Comparison of ENCODE assay signal across 13 cellular contexts in the genomic region with DNA sequence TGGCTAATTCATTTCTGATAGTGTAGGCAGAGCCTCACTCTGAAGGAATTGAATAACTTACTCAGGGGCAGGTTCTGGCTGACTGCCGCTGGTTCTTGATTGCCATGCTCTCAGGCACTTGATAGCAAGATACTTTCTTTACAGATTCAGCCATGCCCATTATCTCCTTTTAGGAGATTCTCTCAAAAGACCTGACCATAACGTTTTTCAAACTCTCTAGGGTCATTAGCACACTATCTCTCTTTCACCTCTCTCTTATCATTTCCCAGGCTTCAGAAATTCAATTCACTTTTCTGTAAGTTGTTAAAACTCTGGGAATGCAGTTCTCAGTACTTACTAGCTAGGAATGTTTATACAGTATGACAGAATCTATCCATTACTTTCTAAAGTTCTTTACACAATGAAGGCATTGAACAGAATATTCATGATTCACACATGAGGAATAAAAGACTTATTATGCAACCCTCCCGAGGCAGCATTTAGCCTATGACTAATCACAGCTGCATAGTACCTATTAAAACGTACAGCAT.
DNase-seq lines count a peak whose midpoint lies in the region; FAIRE-seq and TF ChIP-seq lines count a peak whose summit lies in the region.
"Had no signal": no experiment of that assay in that cellular context is flagged by ENCODE, and none has a peak within 500 bp of the region (broad histone marks: within the 10 kb centered on the region; RNA-seq: fewer than 3 reads in every experiment).

No MANE protein-coding gene starts in this region.

- no peak overlapping the region for H3K18ac ChIP-seq in mesendoderm (ENCODE audit: low read length)

- H3K27me3 ChIP-seq in bronchial epithelial cell (ENCODE audit: control insufficient read depth, insufficient read depth, low read length) (no peaks in the 10 kb centered on the region), mesendoderm (ENCODE audit: insufficient read depth, low read length, poor library complexity) (no peaks in the 10 kb centered on the region), adrenal gland (no peaks in the 10 kb centered on the region)
- H3K27me3 ChIP-seq: BLaER1 had no signal

- H3K9me3 ChIP-seq in adrenal gland (replicated peaks in 1 of 3) = no peaks in the 10 kb centered on the region
- H3K9me3 ChIP-seq: BLaER1 had no signal

- H3K4me3 Mint-ChIP-seq in activated CD4-positive, alpha-beta T cell treated with anti-CD3 and anti-CD28 coated beads, Interleukin-2, amount 10 ng/mL, durations not matched to agents 7 days and 5 days = no peak overlapping the region

- peaks cover 16% of the 10 kb centered on the region for H3K9me3 Mint-ChIP-seq in activated CD4-positive, alpha-beta T cell treated with anti-CD3 and anti-CD28 coated beads, Interleukin-2, amount 10 ng/mL, durations not matched to agents 7 days and 5 days

- H3K4me1 ChIP-seq in mesendoderm (ENCODE audit: control insufficient read depth, low read depth, low read length) (no peaks in the 10 kb centered on the region), adrenal gland (replicated peaks in 1 of 2) (no peaks in the 10 kb centered on the region)
- H3K4me1 ChIP-seq: BLaER1 had no signal

- no peak overlapping the region for H3K4me3 ChIP-seq in bronchial epithelial cell (ENCODE audit: low read depth, low read length)
- H3K4me3 ChIP-seq in mesendoderm (ENCODE audit: low read length) = no peak overlapping the region
- H3K4me3 ChIP-seq in adrenal gland = no peak overlapping the region
- H3K4me3 ChIP-seq in coronary artery = no peak overlapping the region
- H3K4me3 ChIP-seq: BLaER1 had no signal

- H3K79me1 ChIP-seq in mesendoderm (ENCODE audit: low read length) = no peaks in the 10 kb centered on the region

- no peak overlapping the region for H2BK15ac ChIP-seq in mesendoderm (replicated peaks; ENCODE audit: low read depth)

- TF ChIP-seq POLR2A in adrenal gland (IDR thresholded peaks at IDR 0.05) = no peak

- H4K8ac ChIP-seq in mesendoderm (ENCODE audit: low read depth, low read length) = no peak overlapping the region

- no peaks in the 10 kb centered on the region for H3K36me3 Mint-ChIP-seq in activated CD4-positive, alpha-beta T cell treated with anti-CD3 and anti-CD28 coated beads, Interleukin-2, amount 10 ng/mL, durations not matched to agents 7 days and 5 days (ENCODE audit: low read depth)

- no peaks in the 10 kb centered on the region for H3K27me3 Mint-ChIP-seq in activated CD4-positive, alpha-beta T cell treated with anti-CD3 and anti-CD28 coated beads, Interleukin-2, amount 10 ng/mL, durations not matched to agents 7 days and 5 days

- H3K4me1 Mint-ChIP-seq in activated CD4-positive, alpha-beta T cell treated with anti-CD3 and anti-CD28 coated beads, Interleukin-2, amount 10 ng/mL, durations not matched to agents 7 days and 5 days = no peaks in the 10 kb centered on the region

- no peak overlapping the region for H3K56ac ChIP-seq in mesendoderm (ENCODE audit: low read length)

- H3K23ac ChIP-seq in mesendoderm (ENCODE audit: low read length) = no peak overlapping the region

- intact Hi-C loops in adrenal gland (cut with DNase I) = no loop called here

- no peak overlapping the region for H3K27ac ChIP-seq in mesendoderm (ENCODE audit: low read depth, low read length)
- H3K27ac ChIP-seq in adrenal gland = no peak overlapping the region
- no peak overlapping the region for H3K27ac ChIP-seq in coronary artery
- H3K27ac ChIP-seq: BLaER1 had no signal

- no peak overlapping the region for H3K4me2 ChIP-seq in mesendoderm (ENCODE audit: low read length)
- H3K4me2 ChIP-seq: BLaER1 had no signal

- no peak overlapping the region for H3K9ac ChIP-seq in mesendoderm (ENCODE audit: low read length)
- H3K9ac ChIP-seq: BLaER1 had no signal

- H2BK120ac ChIP-seq in mesendoderm (ENCODE audit: low read depth, low read length) = no peak overlapping the region

- TF ChIP-seq CTCF in bronchial epithelial cell (IDR thresholded peaks at IDR 0.05; ENCODE audit: insufficient read depth, low read length, severe bottlenecking) = no peak
- TF ChIP-seq CTCF in adrenal gland (IDR thresholded peaks at IDR 0.05) = no peak
- TF ChIP-seq CTCF in coronary artery (IDR thresholded peaks at IDR 0.05) = no peak

- no peaks in the 10 kb centered on the region for H3K79me2 ChIP-seq in mesendoderm (ENCODE audit: control insufficient read depth, insufficient read depth, low read length)

- H3K27ac Mint-ChIP-seq in activated CD4-positive, alpha-beta T cell treated with anti-CD3 and anti-CD28 coated beads, Interleukin-2, amount 10 ng/mL, durations not matched to agents 7 days and 5 days = no peak overlapping the region

- no peak overlapping the region for H2AK5ac ChIP-seq in mesendoderm (ENCODE audit: low read length)

- CTCF ChIA-PET in activated CD4-positive, alpha-beta T cell treated with anti-CD3 and anti-CD28 coated beads, Interleukin-2, amount 10 ng/mL, durations not matched to agents 7 days and 5 days (lab: Charles Lee) = no interaction called here

- H2BK5ac ChIP-seq in mesendoderm (ENCODE audit: low read length) = no peak overlapping the region

- POLR2A ChIA-PET in activated CD4-positive, alpha-beta T cell treated with anti-CD3 and anti-CD28 coated beads, Interleukin-2, amount 10 ng/mL, durations not matched to agents 7 days and 5 days (lab: Charles Lee) = no interaction called here

- DNase-seq in Ammon's horn (ENCODE audit: low spot score) (peak; percentile 23), NCI-H460 (ENCODE audit: extremely low read depth, low read depth) (peak; percentile 76), bronchial epithelial cell (ENCODE audit: low read depth) (peak; percentile 96), mesendoderm (peak; percentile 76), adrenal gland (no peak), coronary artery (ENCODE audit: low spot score) (no peak), HUDEP-2 (lab: John Stamatoyannopoulos, UW; ENCODE audit: unreplicated experiment in 76 of 76) (no peak)
- no peak for DNase-seq in activated CD4-positive, alpha-beta T cell treated with anti-CD3 and anti-CD28 coated beads, Interleukin-2, amount 10 ng/mL, durations not matched to agents 7 days and 5 days
- DNase-seq: activated gamma-delta T cell treated with Interleukin-2 at 50 U/mL for 16 hours, islet precursor cell, KBM-7 had no signal

- WGBS in mesendoderm (ENCODE audit: extremely low coverage, insufficient coverage, low lambda C conversion rate) = no CpG with 5 or more reads among the region's 4 CpGs
- 34 to 39% (median 34%) methylated on average over 4 of the region's 4 CpGs for WGBS in adrenal gland, 4 donors

- FAIRE-seq in bronchial epithelial cell (lab: Jason Lieb, UNC) = no peak
- FAIRE-seq: GM19239 had no signal

- no peak overlapping the region for H4K5ac ChIP-seq in mesendoderm (ENCODE audit: low read length)

- H3K36me3 ChIP-seq in bronchial epithelial cell (ENCODE audit: control insufficient read depth, insufficient read depth, low read length) (no peaks in the 10 kb centered on the region), mesendoderm (ENCODE audit: control insufficient read depth, insufficient read depth, low read length) (no peaks in the 10 kb centered on the region), adrenal gland (replicated peaks in 1 of 2) (no peaks in the 10 kb centered on the region)
- H3K36me3 ChIP-seq: BLaER1 had no signal

- no peak overlapping the region for H3K4ac ChIP-seq in mesendoderm (ENCODE audit: low read depth, low read length)

Comparison
In these comparisons a context has a peak if more than half of its experiments do, and no peak if none do; other contexts are left out.
1. DNase-seq: peak in Ammon's horn (single experiment), NCI-H460 (single experiment), bronchial epithelial cell (single experiment) and mesendoderm (single experiment); none in adrenal gland (0 of 7), activated CD4-positive, alpha-beta T cell treated with anti-CD3 and anti-CD28 coated beads, Interleukin-2, amount 10 ng/mL, durations not matched to agents 7 days and 5 days (single experiment), coronary artery (single experiment) and HUDEP-2 (0 of 76).